ENCODE assay signal across 1 cellular context in the genomic region with DNA sequence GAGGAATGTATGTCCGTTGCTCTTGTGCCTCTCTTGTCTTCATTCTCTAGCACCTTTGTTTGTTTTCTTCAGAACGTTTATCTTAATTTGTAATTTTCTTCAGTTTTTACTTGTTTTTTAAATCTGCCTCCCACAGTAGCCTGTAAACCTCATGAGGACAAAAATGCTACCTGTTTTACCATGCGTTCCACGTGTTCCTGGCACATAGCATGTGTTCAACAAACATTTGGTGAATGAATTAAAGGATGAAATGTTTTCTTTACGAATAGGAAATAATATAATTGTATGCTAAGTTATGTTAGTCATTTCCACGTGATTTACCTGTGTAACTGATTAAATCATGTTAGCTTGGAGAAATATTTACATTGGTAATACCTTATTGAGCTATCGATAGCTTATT.
TF ChIP-seq lines count a peak whose summit lies in the region.

No MANE protein-coding gene starts in this region.

TF ChIP-seq in K562, 482 proteins besides CTCF, POLR2A, EP300 and RAD21:
- TF ChIP-seq, protein P1, sequence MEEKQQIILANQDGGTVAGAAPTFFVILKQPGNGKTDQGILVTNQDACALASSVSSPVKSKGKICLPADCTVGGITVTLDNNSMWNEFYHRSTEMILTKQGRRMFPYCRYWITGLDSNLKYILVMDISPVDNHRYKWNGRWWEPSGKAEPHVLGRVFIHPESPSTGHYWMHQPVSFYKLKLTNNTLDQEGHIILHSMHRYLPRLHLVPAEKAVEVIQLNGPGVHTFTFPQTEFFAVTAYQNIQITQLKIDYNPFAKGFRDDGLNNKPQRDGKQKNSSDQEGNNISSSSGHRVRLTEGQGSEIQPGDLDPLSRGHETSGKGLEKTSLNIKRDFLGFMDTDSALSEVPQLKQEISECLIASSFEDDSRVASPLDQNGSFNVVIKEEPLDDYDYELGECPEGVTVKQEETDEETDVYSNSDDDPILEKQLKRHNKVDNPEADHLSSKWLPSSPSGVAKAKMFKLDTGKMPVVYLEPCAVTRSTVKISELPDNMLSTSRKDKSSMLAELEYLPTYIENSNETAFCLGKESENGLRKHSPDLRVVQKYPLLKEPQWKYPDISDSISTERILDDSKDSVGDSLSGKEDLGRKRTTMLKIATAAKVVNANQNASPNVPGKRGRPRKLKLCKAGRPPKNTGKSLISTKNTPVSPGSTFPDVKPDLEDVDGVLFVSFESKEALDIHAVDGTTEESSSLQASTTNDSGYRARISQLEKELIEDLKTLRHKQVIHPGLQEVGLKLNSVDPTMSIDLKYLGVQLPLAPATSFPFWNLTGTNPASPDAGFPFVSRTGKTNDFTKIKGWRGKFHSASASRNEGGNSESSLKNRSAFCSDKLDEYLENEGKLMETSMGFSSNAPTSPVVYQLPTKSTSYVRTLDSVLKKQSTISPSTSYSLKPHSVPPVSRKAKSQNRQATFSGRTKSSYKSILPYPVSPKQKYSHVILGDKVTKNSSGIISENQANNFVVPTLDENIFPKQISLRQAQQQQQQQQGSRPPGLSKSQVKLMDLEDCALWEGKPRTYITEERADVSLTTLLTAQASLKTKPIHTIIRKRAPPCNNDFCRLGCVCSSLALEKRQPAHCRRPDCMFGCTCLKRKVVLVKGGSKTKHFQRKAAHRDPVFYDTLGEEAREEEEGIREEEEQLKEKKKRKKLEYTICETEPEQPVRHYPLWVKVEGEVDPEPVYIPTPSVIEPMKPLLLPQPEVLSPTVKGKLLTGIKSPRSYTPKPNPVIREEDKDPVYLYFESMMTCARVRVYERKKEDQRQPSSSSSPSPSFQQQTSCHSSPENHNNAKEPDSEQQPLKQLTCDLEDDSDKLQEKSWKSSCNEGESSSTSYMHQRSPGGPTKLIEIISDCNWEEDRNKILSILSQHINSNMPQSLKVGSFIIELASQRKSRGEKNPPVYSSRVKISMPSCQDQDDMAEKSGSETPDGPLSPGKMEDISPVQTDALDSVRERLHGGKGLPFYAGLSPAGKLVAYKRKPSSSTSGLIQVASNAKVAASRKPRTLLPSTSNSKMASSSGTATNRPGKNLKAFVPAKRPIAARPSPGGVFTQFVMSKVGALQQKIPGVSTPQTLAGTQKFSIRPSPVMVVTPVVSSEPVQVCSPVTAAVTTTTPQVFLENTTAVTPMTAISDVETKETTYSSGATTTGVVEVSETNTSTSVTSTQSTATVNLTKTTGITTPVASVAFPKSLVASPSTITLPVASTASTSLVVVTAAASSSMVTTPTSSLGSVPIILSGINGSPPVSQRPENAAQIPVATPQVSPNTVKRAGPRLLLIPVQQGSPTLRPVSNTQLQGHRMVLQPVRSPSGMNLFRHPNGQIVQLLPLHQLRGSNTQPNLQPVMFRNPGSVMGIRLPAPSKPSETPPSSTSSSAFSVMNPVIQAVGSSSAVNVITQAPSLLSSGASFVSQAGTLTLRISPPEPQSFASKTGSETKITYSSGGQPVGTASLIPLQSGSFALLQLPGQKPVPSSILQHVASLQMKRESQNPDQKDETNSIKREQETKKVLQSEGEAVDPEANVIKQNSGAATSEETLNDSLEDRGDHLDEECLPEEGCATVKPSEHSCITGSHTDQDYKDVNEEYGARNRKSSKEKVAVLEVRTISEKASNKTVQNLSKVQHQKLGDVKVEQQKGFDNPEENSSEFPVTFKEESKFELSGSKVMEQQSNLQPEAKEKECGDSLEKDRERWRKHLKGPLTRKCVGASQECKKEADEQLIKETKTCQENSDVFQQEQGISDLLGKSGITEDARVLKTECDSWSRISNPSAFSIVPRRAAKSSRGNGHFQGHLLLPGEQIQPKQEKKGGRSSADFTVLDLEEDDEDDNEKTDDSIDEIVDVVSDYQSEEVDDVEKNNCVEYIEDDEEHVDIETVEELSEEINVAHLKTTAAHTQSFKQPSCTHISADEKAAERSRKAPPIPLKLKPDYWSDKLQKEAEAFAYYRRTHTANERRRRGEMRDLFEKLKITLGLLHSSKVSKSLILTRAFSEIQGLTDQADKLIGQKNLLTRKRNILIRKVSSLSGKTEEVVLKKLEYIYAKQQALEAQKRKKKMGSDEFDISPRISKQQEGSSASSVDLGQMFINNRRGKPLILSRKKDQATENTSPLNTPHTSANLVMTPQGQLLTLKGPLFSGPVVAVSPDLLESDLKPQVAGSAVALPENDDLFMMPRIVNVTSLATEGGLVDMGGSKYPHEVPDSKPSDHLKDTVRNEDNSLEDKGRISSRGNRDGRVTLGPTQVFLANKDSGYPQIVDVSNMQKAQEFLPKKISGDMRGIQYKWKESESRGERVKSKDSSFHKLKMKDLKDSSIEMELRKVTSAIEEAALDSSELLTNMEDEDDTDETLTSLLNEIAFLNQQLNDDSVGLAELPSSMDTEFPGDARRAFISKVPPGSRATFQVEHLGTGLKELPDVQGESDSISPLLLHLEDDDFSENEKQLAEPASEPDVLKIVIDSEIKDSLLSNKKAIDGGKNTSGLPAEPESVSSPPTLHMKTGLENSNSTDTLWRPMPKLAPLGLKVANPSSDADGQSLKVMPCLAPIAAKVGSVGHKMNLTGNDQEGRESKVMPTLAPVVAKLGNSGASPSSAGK (IDR thresholded peaks at IDR 0.05), result peak; percentile 17; the same call in 1 of the 2 replicates
- TF ChIP-seq C11orf30 (IDR thresholded peaks at IDR 0.05; ENCODE audit: low read depth), result no peak
- no peak for TF ChIP-seq LARP7 (IDR thresholded peaks at IDR 0.05)
- no peak for TF ChIP-seq ASH1L (IDR thresholded peaks at IDR 0.05; ENCODE audit: borderline replicate concordance, low read depth, partially characterized antibody)
- no peak for TF ChIP-seq HNRNPLL (IDR thresholded peaks at IDR 0.05; ENCODE audit: low read depth, low read length, poor library complexity, severe bottlenecking)
